Comparison of ENCODE assay signal across 26 cellular contexts in genomic region chr19:19171110-19171672, GRCh38. TPM values are rescaled to one million over a fixed set of nuclear protein-coding genes. Genes with fewer than 3 reads are reported as not detected.
A peak's percentile ranks its signal among the peaks of the same experiment; 100 is the strongest.
DNase-seq lines count a peak whose midpoint lies in the region; ATAC-seq, FAIRE-seq and TF ChIP-seq lines count a peak whose summit lies in the region.
"Had no signal": no experiment of that assay in that cellular context is flagged by ENCODE, and none has a peak within 500 bp of the region (broad histone marks: within the 10 kb centered on the region; RNA-seq: fewer than 3 reads in every experiment).

No MANE protein-coding gene starts in this region.

- no peaks in the 10 kb centered on the region for H3K36me3 Mint-ChIP-seq in nephron progenitor cell (ENCODE audit: low read depth)
- H3K36me3 Mint-ChIP-seq: neural progenitor cell had no signal

- H3K9ac ChIP-seq in HepG2 (ENCODE audit: insufficient read depth, low read depth, low read length) (no peak overlapping the region), adipocyte (ENCODE audit: low read length) (peak overlapping the region; percentile 25)
- H3K9ac ChIP-seq: neural progenitor cell, parathyroid adenoma had no signal

- WGBS in HepG2 (ENCODE audit: low lambda C conversion rate): 70% methylated on average over 5 of the region's 5 CpGs
- 91% methylated on average over 2 of the region's 5 CpGs for WGBS in right lobe of liver (ENCODE audit: insufficient coverage, low coverage, low lambda C conversion rate, missing lambda C conversion rate)
- 77 to 84% methylated on average over 5 of the region's 5 CpGs for WGBS in testis, 2 donors
- WGBS in gastroesophageal sphincter (ENCODE audit: low coverage in 1 of 2), 2 donors: 53% methylated on average over 2 of the region's 5 CpGs; no CpG with 5 or more reads in 1 of the 2 donors

- no peaks in the 10 kb centered on the region for H3K9me3 Mint-ChIP-seq in nephron progenitor cell
- H3K9me3 Mint-ChIP-seq: activated CD4-positive, alpha-beta memory T cell treated with anti-CD3 and anti-CD28 coated beads, Interleukin-2, amount 10 ng/mL, durations not matched to agents 7 days and 5 days; activated naive CD4-positive, alpha-beta T cell treated with anti-CD3 and anti-CD28 coated beads for 36 hours; CD4-positive, alpha-beta T cell; neural progenitor cell had no signal

- ATAC-seq in HepG2: no peak
- ATAC-seq in right lobe of liver: no peak
- ATAC-seq in GM21423 (IDR thresholded peaks at IDR 0.05; ENCODE audit: unreplicated experiment): no peak
- no peak for ATAC-seq in gastroesophageal sphincter

- H3K27me3 Mint-ChIP-seq in nephron progenitor cell (ENCODE audit: low read depth, poor library complexity): peaks cover 42% of the 10 kb centered on the region
- H3K27me3 Mint-ChIP-seq: CD4-positive, alpha-beta T cell had no signal

- DNase-seq in HepG2 (ENCODE audit: low spot score) (no peak), right lobe of liver (no peak), adipocyte (ENCODE audit: low read depth) (no peak), nephron progenitor cell (no peak), testis (no peak), brain microvascular endothelial cell (no peak)
- DNase-seq: 8988T; activated CD4-positive, alpha-beta memory T cell treated with anti-CD3 and anti-CD28 coated beads, Interleukin-2, amount 10 ng/mL, durations not matched to agents 7 days and 5 days; activated CD8-positive, alpha-beta memory T cell treated with anti-CD3 and anti-CD28 coated beads, Interleukin-2, amount 50 U/mL, for 4 hours; activated naive CD4-positive, alpha-beta T cell treated with anti-CD3 and anti-CD28 coated beads for 36 hours; adrenal gland; CD4-positive, alpha-beta T cell; DND-41; NCI-H1092 treated with DMSO at 0.1 percent for 48 hours; NCI-H187 treated with DMSO at 0.1 percent for 48 hours; NCI-H510A; stimulated activated CD4-positive, alpha-beta T cell treated with anti-CD3 and anti-CD28 coated beads, Interleukin-2, amount 100 ng/mL, for 24 hours; transverse colon had no signal

- H3K4me3 Mint-ChIP-seq in nephron progenitor cell: peak overlapping the region; percentile 75
- H3K4me3 Mint-ChIP-seq: activated CD4-positive, alpha-beta memory T cell treated with anti-CD3 and anti-CD28 coated beads, Interleukin-2, amount 10 ng/mL, durations not matched to agents 7 days and 5 days; CD4-positive, alpha-beta T cell had no signal

- no peak for TF ChIP-seq EP300 in HepG2 (IDR thresholded peaks at IDR 0.05; ENCODE audit: low read depth in 2 of 2, low read length in 2 of 2)
- TF ChIP-seq EP300 in HepG2 (CRISPR knock-in tag; IDR thresholded peaks at IDR 0.05; ENCODE audit: borderline replicate concordance): no peak
- no peak for TF ChIP-seq EP300 in gastroesophageal sphincter (IDR thresholded peaks at IDR 0.05)

- H3K4me1 ChIP-seq in HepG2 (ENCODE audit: insufficient read depth, low read length) (peaks cover 63% of the 10 kb centered on the region), right lobe of liver (peaks cover 0 to 23% (median 0%) of the 10 kb centered on the region in 4 donors), adipocyte (ENCODE audit: control insufficient read depth, insufficient read depth, low read length) (peaks cover 38% of the 10 kb centered on the region), testis (no peaks in the 10 kb centered on the region), gastroesophageal sphincter (peaks cover 0 to 26% (median 0%) of the 10 kb centered on the region in 3 donors)
- H3K4me1 ChIP-seq: breast epithelium, neural progenitor cell had no signal

- POLR2A ChIA-PET in HepG2 (lab: Yijun Ruan, JAX): no interaction called here

- H4K20me1 ChIP-seq in HepG2 (ENCODE audit: insufficient read depth, low read length): no peaks in the 10 kb centered on the region

- H3K9me3 ChIP-seq in HepG2 (ENCODE audit: low read length) (no peaks in the 10 kb centered on the region), right lobe of liver (no peaks in the 10 kb centered on the region), adipocyte (ENCODE audit: control insufficient read depth, low read length) (no peaks in the 10 kb centered on the region), testis (no peaks in the 10 kb centered on the region), gastroesophageal sphincter (no peaks in the 10 kb centered on the region)
- H3K9me3 ChIP-seq: adrenal gland, breast epithelium, transverse colon had no signal

- no peak overlapping the region; a peak in 1 of 6 replicates for H3K4me3 ChIP-seq in HepG2 (replicated peaks in 1 of 3; ENCODE audit: insufficient read depth in 1 of 3, low read depth in 2 of 3, low read length in 3 of 3)
- no peak overlapping the region for H3K4me3 ChIP-seq in right lobe of liver
- no peak overlapping the region for H3K4me3 ChIP-seq in adipocyte (ENCODE audit: low read length)
- H3K4me3 ChIP-seq in testis: no peak overlapping the region
- no peak overlapping the region for H3K4me3 ChIP-seq in gastroesophageal sphincter
- H3K4me3 ChIP-seq in brain microvascular endothelial cell (ENCODE audit: low read depth, low read length): no peak overlapping the region
- H3K4me3 ChIP-seq: adrenal gland had no signal

- TF ChIP-seq CTCF in HepG2 (CRISPR knock-in tag; IDR thresholded peaks at IDR 0.05): no peak
- TF ChIP-seq CTCF in right lobe of liver (IDR thresholded peaks at IDR 0.05): no peak
- no peak for TF ChIP-seq CTCF in nephron progenitor cell (IDR thresholded peaks at IDR 0.05)
- TF ChIP-seq CTCF in testis (IDR thresholded peaks at IDR 0.05): no peak
- no peak for TF ChIP-seq CTCF in gastroesophageal sphincter (IDR thresholded peaks at IDR 0.05)
- TF ChIP-seq CTCF in brain microvascular endothelial cell (IDR thresholded peaks at IDR 0.05; ENCODE audit: low read depth, low read length, missing control alignments): no peak

- no peaks in the 10 kb centered on the region for H3K27me3 ChIP-seq in HepG2 (ENCODE audit: control insufficient read depth in 1 of 2, insufficient read depth in 2 of 2, low read length in 2 of 2)
- H3K27me3 ChIP-seq in right lobe of liver: no peaks in the 10 kb centered on the region
- no peaks in the 10 kb centered on the region for H3K27me3 ChIP-seq in adipocyte (replicated peaks; ENCODE audit: control insufficient read depth, insufficient read depth, low read length)
- no peaks in the 10 kb centered on the region for H3K27me3 ChIP-seq in testis
- H3K27me3 ChIP-seq in gastroesophageal sphincter: peaks cover 24% of the 10 kb centered on the region
- no peaks in the 10 kb centered on the region for H3K27me3 ChIP-seq in brain microvascular endothelial cell (replicated peaks)
- H3K27me3 ChIP-seq: adrenal gland, breast epithelium, transverse colon had no signal

- H3K36me3 ChIP-seq in HepG2 (replicated peaks in 1 of 2; ENCODE audit: control insufficient read depth in 1 of 2, insufficient read depth in 2 of 2, low read length in 2 of 2): no peaks in the 10 kb centered on the region
- H3K36me3 ChIP-seq in right lobe of liver: no peaks in the 10 kb centered on the region
- H3K36me3 ChIP-seq in adipocyte (ENCODE audit: control insufficient read depth, insufficient read depth, low read length, severe bottlenecking): no peaks in the 10 kb centered on the region
- H3K36me3 ChIP-seq in testis (ENCODE audit: low read depth, missing control alignments): no peaks in the 10 kb centered on the region
- H3K36me3 ChIP-seq in gastroesophageal sphincter: peaks cover 0 to 18% of the 10 kb centered on the region in 2 donors
- no peaks in the 10 kb centered on the region for H3K36me3 ChIP-seq in brain microvascular endothelial cell (replicated peaks)
- H3K36me3 ChIP-seq: adrenal gland, breast epithelium, neural progenitor cell, transverse colon had no signal

- FAIRE-seq in HepG2 (lab: Jason Lieb, UNC): no peak
- FAIRE-seq: colon, D721Med had no signal

- TF ChIP-seq RAD21 in HepG2 (CRISPR knock-in tag; IDR thresholded peaks at IDR 0.05): no peak

- H2AFZ ChIP-seq in HepG2 (ENCODE audit: low read length): no peak overlapping the region
- H2AFZ ChIP-seq: neural progenitor cell, parathyroid adenoma had no signal

- BruUV-seq in HepG2 (replicated peaks; lab: Mats Ljungman, UMichigan): no TSS peak

- CTCF ChIA-PET in HepG2 (lab: Yijun Ruan, JAX; ENCODE audit: low intra/inter-chr PET ratio, low total read pairs): interaction anchor here (1.7 kb wide), 1 partner anchor 26 kb away, joined by 6 read pairs; no protein-coding TSS in a partner anchor

- peak overlapping the region; percentile 92 for H3K4me2 ChIP-seq in HepG2 (ENCODE audit: low read depth, low read length)

- peak overlapping the region; percentile 50 for H3K27ac Mint-ChIP-seq in nephron progenitor cell
- H3K27ac Mint-ChIP-seq: activated CD4-positive, alpha-beta memory T cell treated with anti-CD3 and anti-CD28 coated beads, Interleukin-2, amount 10 ng/mL, durations not matched to agents 7 days and 5 days; activated naive CD4-positive, alpha-beta T cell treated with anti-CD3 and anti-CD28 coated beads for 36 hours; CD4-positive, alpha-beta T cell; neural progenitor cell had no signal

- TF ChIP-seq POLR2A in HepG2 (IDR thresholded peaks at IDR 0.05; ENCODE audit: insufficient read depth in 1 of 2, low read depth in 2 of 2, low read length in 2 of 2) (no peak), right lobe of liver (IDR thresholded peaks at IDR 0.05) (no peak), testis (IDR thresholded peaks at IDR 0.05) (no peak), gastroesophageal sphincter (IDR thresholded peaks at IDR 0.05) (no peak)

- H3K27ac ChIP-seq in HepG2 (ENCODE audit: extremely low read length, insufficient read depth, low read length) (no peak overlapping the region), right lobe of liver (no peak overlapping the region), testis (no peak overlapping the region), gastroesophageal sphincter (no peak overlapping the region), brain microvascular endothelial cell (no peak overlapping the region)
- H3K27ac ChIP-seq: adrenal gland, breast epithelium, neural progenitor cell, parathyroid adenoma, transverse colon had no signal

- intact Hi-C loops in HepG2 (cut with micrococcal nuclease; ENCODE audit: unreplicated experiment): loop anchor here (5.0 kb wide), 1 partner anchor 34 kb away; the partner anchor contains the start of gene TMEM161A
- intact Hi-C loops in right lobe of liver (cut with DNase I): no loop called here
- intact Hi-C loops in testis (cut with DNase I; ENCODE audit: low total_unique reads): no loop called here

- H3K4me1 Mint-ChIP-seq in nephron progenitor cell: peaks cover 30% of the 10 kb centered on the region

- in situ Hi-C loops in HepG2 (cut with HindIII; ENCODE audit: extremely low pct_ligation_motif_present, low pct_unique_long_range_greater_than_20kb) (no loop called here), brain microvascular endothelial cell (cut with HindIII; ENCODE audit: low pct_ligation_motif_present, low sequenced_read_pairs) (no loop called here)

- no peaks in the 10 kb centered on the region for H3K79me2 ChIP-seq in HepG2 (ENCODE audit: insufficient read depth, low read length)
- H3K79me2 ChIP-seq: parathyroid adenoma had no signal

RNA-seq across cellular contexts. Expression of gene MEF2B, which starts 1.1 kb away (rescaled TPM):
- total RNA-seq in HepG2 (2016; rRNA removed; fragmentation: Illumina TruSeq; extraction: Trizol) (0.44 and 1.2 TPM in 2 replicates), right lobe of liver (1 to 10 TPM in 2 of 6 experiments, under 1 TPM in 2, not detected in 2; 0.24 to 2.1 (median 0.97) TPM), testis (1 to 10 TPM; 3.0 to 5.7 TPM), gastroesophageal sphincter (not detected)
- 0.81 and 1.1 TPM in 2 replicates for total RNA-seq in HepG2 (2016; cell fraction: cytosol; rRNA removed; fragmentation: Illumina TruSeq; extraction: Trizol; ENCODE audit: low read depth)
- total RNA-seq in HepG2 (2016; cell fraction: insoluble cytoplasmic fraction; rRNA removed; fragmentation: Illumina TruSeq; extraction: Trizol): 0.41 TPM in 1 of 2 replicates, not detected in the other
- total RNA-seq in HepG2 (2016; cell fraction: membrane; rRNA removed; fragmentation: Illumina TruSeq; extraction: Trizol): 0.46 and 1.8 TPM in 2 replicates
- total RNA-seq in HepG2 (2016; cell fraction: nucleus; rRNA removed; fragmentation: Illumina TruSeq; extraction: Trizol): 0.81 and 1.6 TPM in 2 replicates
- polyA plus RNA-seq in HepG2 (2011; rRNA removed) (1.7 and 2.3 TPM in 2 replicates), testis (ENCODE audit: insufficient read depth, low read depth, low replicate concordance) (3.1 TPM)
- polyA plus RNA-seq in HepG2 (2011; cell fraction: cytosol; rRNA removed): 2.1 and 2.9 TPM in 2 replicates
- polyA plus RNA-seq in HepG2 (2011; cell fraction: nucleus; rRNA removed): 4.0 and 4.5 TPM in 2 replicates
- polyA plus RNA-seq in HepG2 (2012): 2.2 and 4.4 TPM in 2 replicates
- 0.86 and 1.1 TPM in 2 replicates for polyA plus RNA-seq in HepG2 (2016; cell fraction: cytosol; fragmentation: Illumina TruSeq; extraction: Trizol; ENCODE audit: low read depth)
- polyA plus RNA-seq in HepG2 (2016; cell fraction: insoluble cytoplasmic fraction; fragmentation: Illumina TruSeq; extraction: Trizol; ENCODE audit: low read depth): 0.42 and 1.8 TPM in 2 replicates
- 0.38 and 1.1 TPM in 2 replicates for polyA plus RNA-seq in HepG2 (2016; cell fraction: membrane; fragmentation: Illumina TruSeq; extraction: Trizol; ENCODE audit: low read depth)
- 2.1 and 3.9 TPM in 2 replicates for polyA plus RNA-seq in HepG2 (2016; cell fraction: nucleus; fragmentation: Illumina TruSeq; extraction: Trizol; ENCODE audit: insufficient read depth, low read depth)
- polyA minus RNA-seq in HepG2 (2011; rRNA and poly(A)+ RNA removed; ENCODE audit: low replicate concordance): 0.33 and 1.1 TPM in 2 replicates
- 1.2 TPM in 1 of 2 replicates, not detected in the other for polyA minus RNA-seq in HepG2 (2011; cell fraction: cytosol; rRNA and poly(A)+ RNA removed)
- 1.4 and 2.0 TPM in 2 replicates for polyA minus RNA-seq in HepG2 (2011; cell fraction: nucleus; rRNA and poly(A)+ RNA removed)
- total RNA-seq: glomerular endothelial cell had no signal

RNA-seq across cellular contexts. Expression of gene BORCS8, which starts 20.8 kb away (rescaled TPM):
- total RNA-seq in HepG2 (2016; rRNA removed; fragmentation: Illumina TruSeq; extraction: Trizol) (13.3 and 16.8 TPM in 2 replicates), right lobe of liver (10 to 100 TPM in 3 of 6 experiments, 1 to 10 TPM in 3; 6.0 to 12.2 (median 9.8) TPM), testis (10 to 100 TPM; 17.7 to 25.7 TPM), gastroesophageal sphincter (10 to 100 TPM in 3 of 4 donors, 1 to 10 TPM in 1; 9.4 to 28.8 (median 14.7) TPM)
- 5.8 and 6.2 TPM in 2 replicates for total RNA-seq in HepG2 (2016; cell fraction: cytosol; rRNA removed; fragmentation: Illumina TruSeq; extraction: Trizol; ENCODE audit: low read depth)
- total RNA-seq in HepG2 (2016; cell fraction: insoluble cytoplasmic fraction; rRNA removed; fragmentation: Illumina TruSeq; extraction: Trizol): 10.7 and 12.4 TPM in 2 replicates
- 9.4 and 12.2 TPM in 2 replicates for total RNA-seq in HepG2 (2016; cell fraction: membrane; rRNA removed; fragmentation: Illumina TruSeq; extraction: Trizol)
- 7.5 TPM in 2 replicates for total RNA-seq in HepG2 (2016; cell fraction: nucleus; rRNA removed; fragmentation: Illumina TruSeq; extraction: Trizol)
- polyA plus RNA-seq in HepG2 (2011; rRNA removed) (9.6 and 9.9 TPM in 2 replicates), testis (ENCODE audit: insufficient read depth, low read depth, low replicate concordance) (36.6 TPM)
- polyA plus RNA-seq in HepG2 (2011; cell fraction: cytosol; rRNA removed): 5.5 and 9.4 TPM in 2 replicates
- polyA plus RNA-seq in HepG2 (2011; cell fraction: nucleus; rRNA removed): 19.1 and 20.9 TPM in 2 replicates
- 5.3 and 5.7 TPM in 2 replicates for polyA plus RNA-seq in HepG2 (2012)
- polyA plus RNA-seq in HepG2 (2016; cell fraction: cytosol; fragmentation: Illumina TruSeq; extraction: Trizol; ENCODE audit: low read depth): 6.8 and 7.0 TPM in 2 replicates
- 16.4 and 17.7 TPM in 2 replicates for polyA plus RNA-seq in HepG2 (2016; cell fraction: insoluble cytoplasmic fraction; fragmentation: Illumina TruSeq; extraction: Trizol; ENCODE audit: low read depth)
- polyA plus RNA-seq in HepG2 (2016; cell fraction: membrane; fragmentation: Illumina TruSeq; extraction: Trizol; ENCODE audit: low read depth): 10.7 and 11.7 TPM in 2 replicates
- polyA plus RNA-seq in HepG2 (2016; cell fraction: nucleus; fragmentation: Illumina TruSeq; extraction: Trizol; ENCODE audit: insufficient read depth, low read depth): 17.6 and 20.8 TPM in 2 replicates
- 13.1 and 33.4 TPM in 2 replicates for polyA minus RNA-seq in HepG2 (2011; rRNA and poly(A)+ RNA removed; ENCODE audit: low replicate concordance)
- polyA minus RNA-seq in HepG2 (2011; cell fraction: cytosol; rRNA and poly(A)+ RNA removed): 2.3 and 3.9 TPM in 2 replicates
- 6.1 and 9.5 TPM in 2 replicates for polyA minus RNA-seq in HepG2 (2011; cell fraction: nucleus; rRNA and poly(A)+ RNA removed)

RNA-seq across cellular contexts. Expression of gene RFXANK, which starts 20.9 kb away (rescaled TPM):
- total RNA-seq in HepG2 (2016; rRNA removed; fragmentation: Illumina TruSeq; extraction: Trizol): 80.7 and 83.1 TPM in 2 replicates
- total RNA-seq in HepG2 (2016; cell fraction: cytosol; rRNA removed; fragmentation: Illumina TruSeq; extraction: Trizol; ENCODE audit: low read depth): 25.6 and 30.2 TPM in 2 replicates
- total RNA-seq in HepG2 (2016; cell fraction: insoluble cytoplasmic fraction; rRNA removed; fragmentation: Illumina TruSeq; extraction: Trizol): 80.2 and 88.4 TPM in 2 replicates
- 35.6 and 40.8 TPM in 2 replicates for total RNA-seq in HepG2 (2016; cell fraction: membrane; rRNA removed; fragmentation: Illumina TruSeq; extraction: Trizol)
- 38.1 and 49.9 TPM in 2 replicates for total RNA-seq in HepG2 (2016; cell fraction: nucleus; rRNA removed; fragmentation: Illumina TruSeq; extraction: Trizol)
- 49.9 and 56.1 TPM in 2 replicates for polyA plus RNA-seq in HepG2 (2011; rRNA removed)
- 34.1 and 52.6 TPM in 2 replicates for polyA plus RNA-seq in HepG2 (2011; cell fraction: cytosol; rRNA removed)
- polyA plus RNA-seq in HepG2 (2011; cell fraction: nucleus; rRNA removed): 142 and 154 TPM in 2 replicates
- polyA plus RNA-seq in HepG2 (2012): 34.7 and 59.7 TPM in 2 replicates
- 20.9 and 21.7 TPM in 2 replicates for polyA plus RNA-seq in HepG2 (2016; cell fraction: cytosol; fragmentation: Illumina TruSeq; extraction: Trizol; ENCODE audit: low read depth)
- polyA plus RNA-seq in HepG2 (2016; cell fraction: insoluble cytoplasmic fraction; fragmentation: Illumina TruSeq; extraction: Trizol; ENCODE audit: low read depth): 76.4 and 82.0 TPM in 2 replicates
- polyA plus RNA-seq in HepG2 (2016; cell fraction: membrane; fragmentation: Illumina TruSeq; extraction: Trizol; ENCODE audit: low read depth): 22.9 and 31.4 TPM in 2 replicates
- 69.3 and 92.4 TPM in 2 replicates for polyA plus RNA-seq in HepG2 (2016; cell fraction: nucleus; fragmentation: Illumina TruSeq; extraction: Trizol; ENCODE audit: insufficient read depth, low read depth)
- polyA minus RNA-seq in HepG2 (2011; rRNA and poly(A)+ RNA removed; ENCODE audit: low replicate concordance): 45.6 and 94.4 TPM in 2 replicates
- 17.8 and 18.0 TPM in 2 replicates for polyA minus RNA-seq in HepG2 (2011; cell fraction: cytosol; rRNA and poly(A)+ RNA removed)
- 29.1 and 32.6 TPM in 2 replicates for polyA minus RNA-seq in HepG2 (2011; cell fraction: nucleus; rRNA and poly(A)+ RNA removed)
- 10 to 100 TPM; 13.8 to 21.2 (median 17.3) TPM for total RNA-seq in right lobe of liver
- total RNA-seq in testis: 10 to 100 TPM; 35.1 to 40.4 TPM
- 35.7 TPM for polyA plus RNA-seq in testis (ENCODE audit: insufficient read depth, low read depth, low replicate concordance)
- 10 to 100 TPM; 36.2 to 46.6 (median 40.9) TPM for total RNA-seq in gastroesophageal sphincter

RNA-seq across cellular contexts. Expression of gene NR2C2AP, which starts 32.0 kb away (rescaled TPM):
- total RNA-seq in HepG2 (2016; rRNA removed; fragmentation: Illumina TruSeq; extraction: Trizol): 25.5 and 26.8 TPM in 2 replicates
- total RNA-seq in HepG2 (2016; cell fraction: cytosol; rRNA removed; fragmentation: Illumina TruSeq; extraction: Trizol; ENCODE audit: low read depth): 14.8 and 22.9 TPM in 2 replicates
- 23.5 and 26.0 TPM in 2 replicates for total RNA-seq in HepG2 (2016; cell fraction: insoluble cytoplasmic fraction; rRNA removed; fragmentation: Illumina TruSeq; extraction: Trizol)
- 19.1 and 21.5 TPM in 2 replicates for total RNA-seq in HepG2 (2016; cell fraction: membrane; rRNA removed; fragmentation: Illumina TruSeq; extraction: Trizol)
- total RNA-seq in HepG2 (2016; cell fraction: nucleus; rRNA removed; fragmentation: Illumina TruSeq; extraction: Trizol): 19.4 and 19.6 TPM in 2 replicates
- 12.2 and 13.8 TPM in 2 replicates for polyA plus RNA-seq in HepG2 (2011; rRNA removed)
- polyA plus RNA-seq in HepG2 (2011; cell fraction: cytosol; rRNA removed): 10.6 and 11.8 TPM in 2 replicates
- polyA plus RNA-seq in HepG2 (2011; cell fraction: nucleus; rRNA removed): 17.7 and 18.2 TPM in 2 replicates
- 9.3 and 13.3 TPM in 2 replicates for polyA plus RNA-seq in HepG2 (2012)
- 5.7 and 6.8 TPM in 2 replicates for polyA plus RNA-seq in HepG2 (2016; cell fraction: cytosol; fragmentation: Illumina TruSeq; extraction: Trizol; ENCODE audit: low read depth)
- polyA plus RNA-seq in HepG2 (2016; cell fraction: insoluble cytoplasmic fraction; fragmentation: Illumina TruSeq; extraction: Trizol; ENCODE audit: low read depth): 19.7 and 21.9 TPM in 2 replicates
- polyA plus RNA-seq in HepG2 (2016; cell fraction: membrane; fragmentation: Illumina TruSeq; extraction: Trizol; ENCODE audit: low read depth): 7.9 and 11.8 TPM in 2 replicates
- 34.7 and 38.0 TPM in 2 replicates for polyA plus RNA-seq in HepG2 (2016; cell fraction: nucleus; fragmentation: Illumina TruSeq; extraction: Trizol; ENCODE audit: insufficient read depth, low read depth)
- polyA minus RNA-seq in HepG2 (2011; rRNA and poly(A)+ RNA removed; ENCODE audit: low replicate concordance): 7.3 and 22.9 TPM in 2 replicates
- 3.9 and 4.2 TPM in 2 replicates for polyA minus RNA-seq in HepG2 (2011; cell fraction: cytosol; rRNA and poly(A)+ RNA removed)
- polyA minus RNA-seq in HepG2 (2011; cell fraction: nucleus; rRNA and poly(A)+ RNA removed): 3.6 and 4.0 TPM in 2 replicates
- total RNA-seq in right lobe of liver: 10 to 100 TPM in 1 of 6 experiments, 1 to 10 TPM in 5; 2.6 to 11.3 (median 5.4) TPM
- 1 to 10 TPM; 7.0 to 9.6 TPM for total RNA-seq in testis
- polyA plus RNA-seq in testis (ENCODE audit: insufficient read depth, low read depth, low replicate concordance): 9.4 TPM
- 10 to 100 TPM; 14.0 to 21.4 (median 16.8) TPM for total RNA-seq in gastroesophageal sphincter

RNA-seq across cellular contexts. Expression of gene TMEM161A, which starts 32.9 kb away (rescaled TPM):
- total RNA-seq in HepG2 (2016; rRNA removed; fragmentation: Illumina TruSeq; extraction: Trizol) (10.3 and 25.9 TPM in 2 replicates), right lobe of liver (10 to 100 TPM; 20.2 to 29.4 (median 22.2) TPM), testis (10 to 100 TPM; 17.4 to 18.7 TPM), gastroesophageal sphincter (10 to 100 TPM; 16.7 to 24.5 (median 20.1) TPM)
- 8.7 and 12.1 TPM in 2 replicates for total RNA-seq in HepG2 (2016; cell fraction: cytosol; rRNA removed; fragmentation: Illumina TruSeq; extraction: Trizol; ENCODE audit: low read depth)
- 7.7 and 28.3 TPM in 2 replicates for total RNA-seq in HepG2 (2016; cell fraction: insoluble cytoplasmic fraction; rRNA removed; fragmentation: Illumina TruSeq; extraction: Trizol)
- 7.4 and 8.8 TPM in 2 replicates for total RNA-seq in HepG2 (2016; cell fraction: membrane; rRNA removed; fragmentation: Illumina TruSeq; extraction: Trizol)
- total RNA-seq in HepG2 (2016; cell fraction: nucleus; rRNA removed; fragmentation: Illumina TruSeq; extraction: Trizol): 36.6 and 39.6 TPM in 2 replicates
- polyA plus RNA-seq in HepG2 (2011; rRNA removed) (31.4 and 42.7 TPM in 2 replicates), testis (ENCODE audit: insufficient read depth, low read depth, low replicate concordance) (13.2 TPM)
- 22.8 and 35.4 TPM in 2 replicates for polyA plus RNA-seq in HepG2 (2011; cell fraction: cytosol; rRNA removed)
- polyA plus RNA-seq in HepG2 (2011; cell fraction: nucleus; rRNA removed): 190 and 235 TPM in 2 replicates
- 15.9 and 23.9 TPM in 2 replicates for polyA plus RNA-seq in HepG2 (2012)
- polyA plus RNA-seq in HepG2 (2016; cell fraction: cytosol; fragmentation: Illumina TruSeq; extraction: Trizol; ENCODE audit: low read depth): 6.6 and 8.6 TPM in 2 replicates
- polyA plus RNA-seq in HepG2 (2016; cell fraction: insoluble cytoplasmic fraction; fragmentation: Illumina TruSeq; extraction: Trizol; ENCODE audit: low read depth): 8.4 and 9.9 TPM in 2 replicates
- polyA plus RNA-seq in HepG2 (2016; cell fraction: membrane; fragmentation: Illumina TruSeq; extraction: Trizol; ENCODE audit: low read depth): 8.4 and 9.5 TPM in 2 replicates
- 56.7 and 60.0 TPM in 2 replicates for polyA plus RNA-seq in HepG2 (2016; cell fraction: nucleus; fragmentation: Illumina TruSeq; extraction: Trizol; ENCODE audit: insufficient read depth, low read depth)
- 88.8 and 105 TPM in 2 replicates for polyA minus RNA-seq in HepG2 (2011; rRNA and poly(A)+ RNA removed; ENCODE audit: low replicate concordance)
- polyA minus RNA-seq in HepG2 (2011; cell fraction: cytosol; rRNA and poly(A)+ RNA removed): 24.3 and 32.2 TPM in 2 replicates
- 57.3 and 75.8 TPM in 2 replicates for polyA minus RNA-seq in HepG2 (2011; cell fraction: nucleus; rRNA and poly(A)+ RNA removed)
